In the genomic region with DNA sequence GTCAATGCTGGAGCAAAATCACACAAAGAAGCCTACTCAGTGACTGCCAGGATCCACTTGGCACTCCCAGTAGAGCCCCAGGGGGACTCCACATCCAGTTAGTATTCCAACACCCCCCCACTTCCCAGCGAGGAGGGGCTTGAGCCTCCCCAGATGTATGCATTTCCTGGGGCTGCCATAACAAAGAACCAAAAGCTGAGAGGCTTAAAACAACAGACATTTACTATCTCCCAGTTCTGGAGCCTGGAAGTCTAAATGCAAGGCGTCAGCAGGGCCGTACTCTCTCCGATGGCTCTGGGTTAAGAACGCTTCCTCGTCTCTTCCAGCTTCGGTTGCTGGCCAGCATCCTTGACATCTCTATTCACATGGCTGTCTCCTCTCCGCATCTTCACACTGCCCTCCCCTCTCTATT, we compare ENCODE assay signal across 2 cellular contexts.
TF ChIP-seq lines count a peak whose summit lies in the region.

No MANE protein-coding gene starts in this region.

TF ChIP-seq in GM23338, 12 proteins besides CTCF, POLR2A, EP300 and RAD21 (continues in another document):
- TF ChIP-seq NANOG (IDR thresholded peaks at IDR 0.05; ENCODE audit: borderline replicate concordance) (no peak), ZNF331 (CRISPR knock-in tag; IDR thresholded peaks at IDR 0.05; ENCODE audit: low read depth) (no peak), POLR2AphosphoS5 (IDR thresholded peaks at IDR 0.05; ENCODE audit: low read depth) (no peak), EZH2 (IDR thresholded peaks at IDR 0.05; ENCODE audit: low read depth, unreplicated experiment) (no peak), CREB1 (CRISPR knock-in tag; IDR thresholded peaks at IDR 0.05; ENCODE audit: low read depth) (no peak), STAT1 (IDR thresholded peaks at IDR 0.05; ENCODE audit: unreplicated experiment) (no peak), ZNF114 (CRISPR knock-in tag; IDR thresholded peaks at IDR 0.05) (no peak), JUNB (IDR thresholded peaks at IDR 0.05; ENCODE audit: unreplicated experiment) (no peak)
- TF ChIP-seq, protein P1, sequence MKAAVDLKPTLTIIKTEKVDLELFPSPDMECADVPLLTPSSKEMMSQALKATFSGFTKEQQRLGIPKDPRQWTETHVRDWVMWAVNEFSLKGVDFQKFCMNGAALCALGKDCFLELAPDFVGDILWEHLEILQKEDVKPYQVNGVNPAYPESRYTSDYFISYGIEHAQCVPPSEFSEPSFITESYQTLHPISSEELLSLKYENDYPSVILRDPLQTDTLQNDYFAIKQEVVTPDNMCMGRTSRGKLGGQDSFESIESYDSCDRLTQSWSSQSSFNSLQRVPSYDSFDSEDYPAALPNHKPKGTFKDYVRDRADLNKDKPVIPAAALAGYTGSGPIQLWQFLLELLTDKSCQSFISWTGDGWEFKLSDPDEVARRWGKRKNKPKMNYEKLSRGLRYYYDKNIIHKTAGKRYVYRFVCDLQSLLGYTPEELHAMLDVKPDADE (IDR thresholded peaks at IDR 0.05): no peak
- TF ChIP-seq, protein P2, sequence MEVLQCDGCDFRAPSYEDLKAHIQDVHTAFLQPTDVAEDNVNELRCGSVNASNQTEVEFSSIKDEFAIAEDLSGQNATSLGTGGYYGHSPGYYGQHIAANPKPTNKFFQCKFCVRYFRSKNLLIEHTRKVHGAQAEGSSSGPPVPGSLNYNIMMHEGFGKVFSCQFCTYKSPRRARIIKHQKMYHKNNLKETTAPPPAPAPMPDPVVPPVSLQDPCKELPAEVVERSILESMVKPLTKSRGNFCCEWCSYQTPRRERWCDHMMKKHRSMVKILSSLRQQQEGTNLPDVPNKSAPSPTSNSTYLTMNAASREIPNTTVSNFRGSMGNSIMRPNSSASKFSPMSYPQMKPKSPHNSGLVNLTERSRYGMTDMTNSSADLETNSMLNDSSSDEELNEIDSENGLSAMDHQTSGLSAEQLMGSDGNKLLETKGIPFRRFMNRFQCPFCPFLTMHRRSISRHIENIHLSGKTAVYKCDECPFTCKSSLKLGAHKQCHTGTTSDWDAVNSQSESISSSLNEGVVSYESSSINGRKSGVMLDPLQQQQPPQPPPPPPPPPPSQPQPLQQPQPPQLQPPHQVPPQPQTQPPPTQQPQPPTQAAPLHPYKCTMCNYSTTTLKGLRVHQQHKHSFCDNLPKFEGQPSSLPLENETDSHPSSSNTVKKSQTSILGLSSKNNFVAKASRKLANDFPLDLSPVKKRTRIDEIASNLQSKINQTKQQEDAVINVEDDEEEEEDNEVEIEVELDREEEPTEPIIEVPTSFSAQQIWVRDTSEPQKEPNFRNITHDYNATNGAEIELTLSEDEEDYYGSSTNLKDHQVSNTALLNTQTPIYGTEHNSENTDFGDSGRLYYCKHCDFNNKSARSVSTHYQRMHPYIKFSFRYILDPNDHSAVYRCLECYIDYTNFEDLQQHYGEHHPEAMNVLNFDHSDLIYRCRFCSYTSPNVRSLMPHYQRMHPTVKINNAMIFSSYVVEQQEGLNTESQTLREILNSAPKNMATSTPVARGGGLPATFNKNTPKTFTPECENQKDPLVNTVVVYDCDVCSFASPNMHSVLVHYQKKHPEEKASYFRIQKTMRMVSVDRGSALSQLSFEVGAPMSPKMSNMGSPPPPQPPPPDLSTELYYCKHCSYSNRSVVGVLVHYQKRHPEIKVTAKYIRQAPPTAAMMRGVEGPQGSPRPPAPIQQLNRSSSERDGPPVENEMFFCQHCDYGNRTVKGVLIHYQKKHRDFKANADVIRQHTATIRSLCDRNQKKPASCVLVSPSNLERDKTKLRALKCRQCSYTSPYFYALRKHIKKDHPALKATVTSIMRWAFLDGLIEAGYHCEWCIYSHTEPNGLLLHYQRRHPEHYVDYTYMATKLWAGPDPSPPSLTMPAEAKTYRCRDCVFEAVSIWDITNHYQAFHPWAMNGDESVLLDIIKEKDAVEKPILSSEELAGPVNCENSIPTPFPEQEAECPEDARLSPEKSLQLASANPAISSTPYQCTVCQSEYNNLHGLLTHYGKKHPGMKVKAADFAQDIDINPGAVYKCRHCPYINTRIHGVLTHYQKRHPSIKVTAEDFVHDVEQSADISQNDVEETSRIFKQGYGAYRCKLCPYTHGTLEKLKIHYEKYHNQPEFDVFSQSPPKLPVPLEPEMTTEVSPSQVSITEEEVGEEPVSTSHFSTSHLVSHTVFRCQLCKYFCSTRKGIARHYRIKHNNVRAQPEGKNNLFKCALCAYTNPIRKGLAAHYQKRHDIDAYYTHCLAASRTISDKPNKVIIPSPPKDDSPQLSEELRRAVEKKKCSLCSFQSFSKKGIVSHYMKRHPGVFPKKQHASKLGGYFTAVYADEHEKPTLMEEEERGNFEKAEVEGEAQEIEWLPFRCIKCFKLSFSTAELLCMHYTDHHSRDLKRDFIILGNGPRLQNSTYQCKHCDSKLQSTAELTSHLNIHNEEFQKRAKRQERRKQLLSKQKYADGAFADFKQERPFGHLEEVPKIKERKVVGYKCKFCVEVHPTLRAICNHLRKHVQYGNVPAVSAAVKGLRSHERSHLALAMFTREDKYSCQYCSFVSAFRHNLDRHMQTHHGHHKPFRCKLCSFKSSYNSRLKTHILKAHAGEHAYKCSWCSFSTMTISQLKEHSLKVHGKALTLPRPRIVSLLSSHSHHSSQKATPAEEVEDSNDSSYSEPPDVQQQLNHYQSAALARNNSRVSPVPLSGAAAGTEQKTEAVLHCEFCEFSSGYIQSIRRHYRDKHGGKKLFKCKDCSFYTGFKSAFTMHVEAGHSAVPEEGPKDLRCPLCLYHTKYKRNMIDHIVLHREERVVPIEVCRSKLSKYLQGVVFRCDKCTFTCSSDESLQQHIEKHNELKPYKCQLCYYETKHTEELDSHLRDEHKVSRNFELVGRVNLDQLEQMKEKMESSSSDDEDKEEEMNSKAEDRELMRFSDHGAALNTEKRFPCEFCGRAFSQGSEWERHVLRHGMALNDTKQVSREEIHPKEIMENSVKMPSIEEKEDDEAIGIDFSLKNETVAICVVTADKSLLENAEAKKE (CRISPR knock-in tag; IDR thresholded peaks at IDR 0.05): no peak

TF ChIP-seq in K562, 482 proteins besides CTCF, POLR2A, EP300 and RAD21:
- TF ChIP-seq TAF9B (IDR thresholded peaks at IDR 0.05; ENCODE audit: partially characterized antibody) (no peak), HMG20B (CRISPR knock-in tag; IDR thresholded peaks at IDR 0.05) (no peak), DACH1 (IDR thresholded peaks at IDR 0.05; ENCODE audit: partially characterized antibody) (no peak), ZC3H8 (IDR thresholded peaks at IDR 0.05) (no peak), ZSCAN29 (IDR thresholded peaks at IDR 0.05) (no peak), MCM7 (IDR thresholded peaks at IDR 0.05) (no peak), RBFOX2 (IDR thresholded peaks at IDR 0.05; ENCODE audit: low read depth, low read length) (no peak), SP2 (IDR thresholded peaks at IDR 0.05; ENCODE audit: extremely low read depth, low read depth, low read length, poor library complexity, severe bottlenecking) (no peak), SAP30 (IDR thresholded peaks at IDR 0.05; ENCODE audit: borderline replicate concordance, insufficient read depth, low read depth, low read length, poor library complexity, severe bottlenecking) (no peak), SREBF2 (CRISPR knock-in tag; IDR thresholded peaks at IDR 0.05) (no peak), DDX20 (tag; IDR thresholded peaks at IDR 0.05; ENCODE audit: low read depth) (no peak), ZBTB17 (CRISPR knock-in tag; IDR thresholded peaks at IDR 0.05) (no peak)
- TF ChIP-seq, protein P3, sequence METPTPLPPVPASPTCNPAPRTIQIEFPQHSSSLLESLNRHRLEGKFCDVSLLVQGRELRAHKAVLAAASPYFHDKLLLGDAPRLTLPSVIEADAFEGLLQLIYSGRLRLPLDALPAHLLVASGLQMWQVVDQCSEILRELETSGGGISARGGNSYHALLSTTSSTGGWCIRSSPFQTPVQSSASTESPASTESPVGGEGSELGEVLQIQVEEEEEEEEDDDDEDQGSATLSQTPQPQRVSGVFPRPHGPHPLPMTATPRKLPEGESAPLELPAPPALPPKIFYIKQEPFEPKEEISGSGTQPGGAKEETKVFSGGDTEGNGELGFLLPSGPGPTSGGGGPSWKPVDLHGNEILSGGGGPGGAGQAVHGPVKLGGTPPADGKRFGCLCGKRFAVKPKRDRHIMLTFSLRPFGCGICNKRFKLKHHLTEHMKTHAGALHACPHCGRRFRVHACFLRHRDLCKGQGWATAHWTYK (CRISPR knock-in tag; IDR thresholded peaks at IDR 0.05): no peak
- TF ChIP-seq, protein P4, sequence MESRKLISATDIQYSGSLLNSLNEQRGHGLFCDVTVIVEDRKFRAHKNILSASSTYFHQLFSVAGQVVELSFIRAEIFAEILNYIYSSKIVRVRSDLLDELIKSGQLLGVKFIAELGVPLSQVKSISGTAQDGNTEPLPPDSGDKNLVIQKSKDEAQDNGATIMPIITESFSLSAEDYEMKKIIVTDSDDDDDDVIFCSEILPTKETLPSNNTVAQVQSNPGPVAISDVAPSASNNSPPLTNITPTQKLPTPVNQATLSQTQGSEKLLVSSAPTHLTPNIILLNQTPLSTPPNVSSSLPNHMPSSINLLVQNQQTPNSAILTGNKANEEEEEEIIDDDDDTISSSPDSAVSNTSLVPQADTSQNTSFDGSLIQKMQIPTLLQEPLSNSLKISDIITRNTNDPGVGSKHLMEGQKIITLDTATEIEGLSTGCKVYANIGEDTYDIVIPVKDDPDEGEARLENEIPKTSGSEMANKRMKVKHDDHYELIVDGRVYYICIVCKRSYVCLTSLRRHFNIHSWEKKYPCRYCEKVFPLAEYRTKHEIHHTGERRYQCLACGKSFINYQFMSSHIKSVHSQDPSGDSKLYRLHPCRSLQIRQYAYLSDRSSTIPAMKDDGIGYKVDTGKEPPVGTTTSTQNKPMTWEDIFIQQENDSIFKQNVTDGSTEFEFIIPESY (CRISPR knock-in tag; IDR thresholded peaks at IDR 0.05): no peak
- TF ChIP-seq, protein P5, sequence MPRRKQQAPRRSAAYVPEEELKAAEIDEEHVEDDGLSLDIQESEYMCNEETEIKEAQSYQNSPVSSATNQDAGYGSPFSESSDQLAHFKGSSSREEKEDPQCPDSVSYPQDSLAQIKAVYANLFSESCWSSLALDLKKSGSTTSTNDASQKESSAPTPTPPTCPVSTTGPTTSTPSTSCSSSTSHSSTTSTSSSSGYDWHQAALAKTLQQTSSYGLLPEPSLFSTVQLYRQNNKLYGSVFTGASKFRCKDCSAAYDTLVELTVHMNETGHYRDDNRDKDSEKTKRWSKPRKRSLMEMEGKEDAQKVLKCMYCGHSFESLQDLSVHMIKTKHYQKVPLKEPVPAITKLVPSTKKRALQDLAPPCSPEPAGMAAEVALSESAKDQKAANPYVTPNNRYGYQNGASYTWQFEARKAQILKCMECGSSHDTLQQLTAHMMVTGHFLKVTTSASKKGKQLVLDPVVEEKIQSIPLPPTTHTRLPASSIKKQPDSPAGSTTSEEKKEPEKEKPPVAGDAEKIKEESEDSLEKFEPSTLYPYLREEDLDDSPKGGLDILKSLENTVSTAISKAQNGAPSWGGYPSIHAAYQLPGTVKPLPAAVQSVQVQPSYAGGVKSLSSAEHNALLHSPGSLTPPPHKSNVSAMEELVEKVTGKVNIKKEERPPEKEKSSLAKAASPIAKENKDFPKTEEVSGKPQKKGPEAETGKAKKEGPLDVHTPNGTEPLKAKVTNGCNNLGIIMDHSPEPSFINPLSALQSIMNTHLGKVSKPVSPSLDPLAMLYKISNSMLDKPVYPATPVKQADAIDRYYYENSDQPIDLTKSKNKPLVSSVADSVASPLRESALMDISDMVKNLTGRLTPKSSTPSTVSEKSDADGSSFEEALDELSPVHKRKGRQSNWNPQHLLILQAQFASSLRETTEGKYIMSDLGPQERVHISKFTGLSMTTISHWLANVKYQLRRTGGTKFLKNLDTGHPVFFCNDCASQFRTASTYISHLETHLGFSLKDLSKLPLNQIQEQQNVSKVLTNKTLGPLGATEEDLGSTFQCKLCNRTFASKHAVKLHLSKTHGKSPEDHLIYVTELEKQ (CRISPR knock-in tag; IDR thresholded peaks at IDR 0.05): no peak
- TF ChIP-seq, protein P6, sequence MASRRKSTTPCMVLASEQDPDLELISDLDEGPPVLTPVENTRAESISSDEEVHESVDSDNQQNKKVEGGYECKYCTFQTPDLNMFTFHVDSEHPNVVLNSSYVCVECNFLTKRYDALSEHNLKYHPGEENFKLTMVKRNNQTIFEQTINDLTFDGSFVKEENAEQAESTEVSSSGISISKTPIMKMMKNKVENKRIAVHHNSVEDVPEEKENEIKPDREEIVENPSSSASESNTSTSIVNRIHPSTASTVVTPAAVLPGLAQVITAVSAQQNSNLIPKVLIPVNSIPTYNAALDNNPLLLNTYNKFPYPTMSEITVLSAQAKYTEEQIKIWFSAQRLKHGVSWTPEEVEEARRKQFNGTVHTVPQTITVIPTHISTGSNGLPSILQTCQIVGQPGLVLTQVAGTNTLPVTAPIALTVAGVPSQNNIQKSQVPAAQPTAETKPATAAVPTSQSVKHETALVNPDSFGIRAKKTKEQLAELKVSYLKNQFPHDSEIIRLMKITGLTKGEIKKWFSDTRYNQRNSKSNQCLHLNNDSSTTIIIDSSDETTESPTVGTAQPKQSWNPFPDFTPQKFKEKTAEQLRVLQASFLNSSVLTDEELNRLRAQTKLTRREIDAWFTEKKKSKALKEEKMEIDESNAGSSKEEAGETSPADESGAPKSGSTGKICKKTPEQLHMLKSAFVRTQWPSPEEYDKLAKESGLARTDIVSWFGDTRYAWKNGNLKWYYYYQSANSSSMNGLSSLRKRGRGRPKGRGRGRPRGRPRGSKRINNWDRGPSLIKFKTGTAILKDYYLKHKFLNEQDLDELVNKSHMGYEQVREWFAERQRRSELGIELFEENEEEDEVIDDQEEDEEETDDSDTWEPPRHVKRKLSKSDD (conservative IDR thresholded peaks at IDR 0.05; ENCODE audit: low read length): no peak
- TF ChIP-seq, protein P7, sequence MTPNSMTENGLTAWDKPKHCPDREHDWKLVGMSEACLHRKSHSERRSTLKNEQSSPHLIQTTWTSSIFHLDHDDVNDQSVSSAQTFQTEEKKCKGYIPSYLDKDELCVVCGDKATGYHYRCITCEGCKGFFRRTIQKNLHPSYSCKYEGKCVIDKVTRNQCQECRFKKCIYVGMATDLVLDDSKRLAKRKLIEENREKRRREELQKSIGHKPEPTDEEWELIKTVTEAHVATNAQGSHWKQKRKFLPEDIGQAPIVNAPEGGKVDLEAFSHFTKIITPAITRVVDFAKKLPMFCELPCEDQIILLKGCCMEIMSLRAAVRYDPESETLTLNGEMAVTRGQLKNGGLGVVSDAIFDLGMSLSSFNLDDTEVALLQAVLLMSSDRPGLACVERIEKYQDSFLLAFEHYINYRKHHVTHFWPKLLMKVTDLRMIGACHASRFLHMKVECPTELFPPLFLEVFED (CRISPR knock-in tag; conservative IDR thresholded peaks at IDR 0.05): no peak
- TF ChIP-seq, protein P8, sequence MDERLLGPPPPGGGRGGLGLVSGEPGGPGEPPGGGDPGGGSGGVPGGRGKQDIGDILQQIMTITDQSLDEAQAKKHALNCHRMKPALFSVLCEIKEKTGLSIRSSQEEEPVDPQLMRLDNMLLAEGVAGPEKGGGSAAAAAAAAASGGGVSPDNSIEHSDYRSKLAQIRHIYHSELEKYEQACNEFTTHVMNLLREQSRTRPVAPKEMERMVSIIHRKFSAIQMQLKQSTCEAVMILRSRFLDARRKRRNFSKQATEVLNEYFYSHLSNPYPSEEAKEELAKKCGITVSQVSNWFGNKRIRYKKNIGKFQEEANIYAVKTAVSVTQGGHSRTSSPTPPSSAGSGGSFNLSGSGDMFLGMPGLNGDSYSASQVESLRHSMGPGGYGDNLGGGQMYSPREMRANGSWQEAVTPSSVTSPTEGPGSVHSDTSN (CRISPR knock-in tag; IDR thresholded peaks at IDR 0.05; ENCODE audit: low read depth): no peak
- TF ChIP-seq, protein P8 (tag; conservative IDR thresholded peaks at IDR 0.05; ENCODE audit: low read depth): no peak
